2 cellular contexts compared by ENCODE assay signal in genomic region chr1:27394925-27395324, GRCh38.
A peak's percentile ranks its signal among the peaks of the same experiment; 100 is the strongest.
TF ChIP-seq lines count a peak whose summit lies in the region.

No MANE protein-coding gene starts in this region.

TF ChIP-seq in HCT116, 20 proteins besides CTCF, POLR2A, EP300 and RAD21:
- TF ChIP-seq CEBPB (IDR thresholded peaks at IDR 0.05; ENCODE audit: low read depth) (no peak), JUND (IDR thresholded peaks at IDR 0.05) (no peak)
- TF ChIP-seq, protein P1, sequence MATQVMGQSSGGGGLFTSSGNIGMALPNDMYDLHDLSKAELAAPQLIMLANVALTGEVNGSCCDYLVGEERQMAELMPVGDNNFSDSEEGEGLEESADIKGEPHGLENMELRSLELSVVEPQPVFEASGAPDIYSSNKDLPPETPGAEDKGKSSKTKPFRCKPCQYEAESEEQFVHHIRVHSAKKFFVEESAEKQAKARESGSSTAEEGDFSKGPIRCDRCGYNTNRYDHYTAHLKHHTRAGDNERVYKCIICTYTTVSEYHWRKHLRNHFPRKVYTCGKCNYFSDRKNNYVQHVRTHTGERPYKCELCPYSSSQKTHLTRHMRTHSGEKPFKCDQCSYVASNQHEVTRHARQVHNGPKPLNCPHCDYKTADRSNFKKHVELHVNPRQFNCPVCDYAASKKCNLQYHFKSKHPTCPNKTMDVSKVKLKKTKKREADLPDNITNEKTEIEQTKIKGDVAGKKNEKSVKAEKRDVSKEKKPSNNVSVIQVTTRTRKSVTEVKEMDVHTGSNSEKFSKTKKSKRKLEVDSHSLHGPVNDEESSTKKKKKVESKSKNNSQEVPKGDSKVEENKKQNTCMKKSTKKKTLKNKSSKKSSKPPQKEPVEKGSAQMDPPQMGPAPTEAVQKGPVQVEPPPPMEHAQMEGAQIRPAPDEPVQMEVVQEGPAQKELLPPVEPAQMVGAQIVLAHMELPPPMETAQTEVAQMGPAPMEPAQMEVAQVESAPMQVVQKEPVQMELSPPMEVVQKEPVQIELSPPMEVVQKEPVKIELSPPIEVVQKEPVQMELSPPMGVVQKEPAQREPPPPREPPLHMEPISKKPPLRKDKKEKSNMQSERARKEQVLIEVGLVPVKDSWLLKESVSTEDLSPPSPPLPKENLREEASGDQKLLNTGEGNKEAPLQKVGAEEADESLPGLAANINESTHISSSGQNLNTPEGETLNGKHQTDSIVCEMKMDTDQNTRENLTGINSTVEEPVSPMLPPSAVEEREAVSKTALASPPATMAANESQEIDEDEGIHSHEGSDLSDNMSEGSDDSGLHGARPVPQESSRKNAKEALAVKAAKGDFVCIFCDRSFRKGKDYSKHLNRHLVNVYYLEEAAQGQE (IDR thresholded peaks at IDR 0.05; ENCODE audit: low read depth) = no peak

TF ChIP-seq in K562, 482 proteins besides CTCF, POLR2A, EP300 and RAD21:
- TF ChIP-seq, protein P2, sequence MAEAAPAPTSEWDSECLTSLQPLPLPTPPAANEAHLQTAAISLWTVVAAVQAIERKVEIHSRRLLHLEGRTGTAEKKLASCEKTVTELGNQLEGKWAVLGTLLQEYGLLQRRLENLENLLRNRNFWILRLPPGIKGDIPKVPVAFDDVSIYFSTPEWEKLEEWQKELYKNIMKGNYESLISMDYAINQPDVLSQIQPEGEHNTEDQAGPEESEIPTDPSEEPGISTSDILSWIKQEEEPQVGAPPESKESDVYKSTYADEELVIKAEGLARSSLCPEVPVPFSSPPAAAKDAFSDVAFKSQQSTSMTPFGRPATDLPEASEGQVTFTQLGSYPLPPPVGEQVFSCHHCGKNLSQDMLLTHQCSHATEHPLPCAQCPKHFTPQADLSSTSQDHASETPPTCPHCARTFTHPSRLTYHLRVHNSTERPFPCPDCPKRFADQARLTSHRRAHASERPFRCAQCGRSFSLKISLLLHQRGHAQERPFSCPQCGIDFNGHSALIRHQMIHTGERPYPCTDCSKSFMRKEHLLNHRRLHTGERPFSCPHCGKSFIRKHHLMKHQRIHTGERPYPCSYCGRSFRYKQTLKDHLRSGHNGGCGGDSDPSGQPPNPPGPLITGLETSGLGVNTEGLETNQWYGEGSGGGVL (CRISPR knock-in tag; IDR thresholded peaks at IDR 0.05) = no peak
- TF ChIP-seq TBP (optimal IDR thresholded peaks at IDR 0.05; ENCODE audit: low read depth, low read length) = peak; percentile 3
